35 cellular contexts compared by ENCODE assay signal in genomic region chr2:173711816-173712215, GRCh38.
DNase-seq lines count a peak whose midpoint lies in the region; ATAC-seq, FAIRE-seq and TF ChIP-seq lines count a peak whose summit lies in the region.
"Had no signal": no experiment of that assay in that cellular context is flagged by ENCODE, and none has a peak within 500 bp of the region (broad histone marks: within the 10 kb centered on the region; RNA-seq: fewer than 3 reads in every experiment).

No MANE protein-coding gene starts in this region.

- no peak overlapping the region for H3K27ac ChIP-seq in keratinocyte (ENCODE audit: control insufficient read depth, insufficient read depth, low read length)
- no peak overlapping the region for H3K27ac ChIP-seq in heart right ventricle
- H3K27ac ChIP-seq: 22Rv1; A549; BLaER1; BLaER1 treated with 17β-estradiol and CSF1 and Interleukin-3, amounts not matched to agents 10 nM and 100 nM; C4-2B had no signal

- WGBS in heart right ventricle, 2 donors: 77 to 86% methylated on average over 1 of the region's 1 CpG

- H4K20me1 ChIP-seq in keratinocyte (ENCODE audit: control insufficient read depth, extremely low read depth, insufficient read depth, low read length): no peaks in the 10 kb centered on the region
- H4K20me1 ChIP-seq: BLaER1; BLaER1 treated with 17β-estradiol and CSF1 and Interleukin-3, amounts not matched to agents 10 nM and 100 nM had no signal

- FAIRE-seq in bronchial epithelial cell (lab: Jason Lieb, UNC): no peak
- peak; percentile 29 for FAIRE-seq in keratinocyte (lab: Jason Lieb, UNC)
- FAIRE-seq: A204.1, A549, D721Med had no signal

- ATAC-seq in heart right ventricle (no peak), GM21447 (IDR thresholded peaks at IDR 0.05; ENCODE audit: unreplicated experiment) (no peak)
- ATAC-seq: A549; CD8-positive, alpha-beta T cell had no signal

- no peaks in the 10 kb centered on the region for H3K9me1 ChIP-seq in keratinocyte (ENCODE audit: control insufficient read depth, extremely low read depth, insufficient read depth, low read length)

- no peak overlapping the region for H3K4me2 ChIP-seq in keratinocyte (ENCODE audit: control insufficient read depth, extremely low read depth, insufficient read depth, low read depth, low read length)
- H3K4me2 ChIP-seq: A549; BLaER1; BLaER1 treated with 17β-estradiol and CSF1 and Interleukin-3, amounts not matched to agents 10 nM and 100 nM had no signal

- H3K4me3 ChIP-seq in bronchial epithelial cell (ENCODE audit: low read depth, low read length) (no peak overlapping the region), epithelial cell of esophagus (ENCODE audit: low read length) (no peak overlapping the region), keratinocyte (ENCODE audit: control insufficient read depth in 2 of 3, extremely low read depth in 1 of 3, insufficient read depth in 2 of 3, low read depth in 1 of 3, low read length in 3 of 3) (no peak overlapping the region), heart right ventricle (no peak overlapping the region)
- H3K4me3 ChIP-seq: A549; BLaER1; BLaER1 treated with 17β-estradiol and CSF1 and Interleukin-3, amounts not matched to agents 10 nM and 100 nM had no signal

- peaks cover 16% of the 10 kb centered on the region for H3K4me1 ChIP-seq in keratinocyte (ENCODE audit: control insufficient read depth, extremely low read depth, insufficient read depth, low read length)
- peaks cover 0 to 10% (median 0%) of the 10 kb centered on the region in 9 donors for H3K4me1 ChIP-seq in heart right ventricle
- H3K4me1 ChIP-seq: BE2C; BLaER1; BLaER1 treated with 17β-estradiol and CSF1 and Interleukin-3, amounts not matched to agents 10 nM and 100 nM; Caco-2 had no signal

- TF ChIP-seq CTCF in bronchial epithelial cell (IDR thresholded peaks at IDR 0.05; ENCODE audit: insufficient read depth, low read length, severe bottlenecking) (no peak), epithelial cell of esophagus (IDR thresholded peaks at IDR 0.05; ENCODE audit: insufficient read depth, low read depth, low read length, missing control alignments) (no peak), keratinocyte (optimal IDR thresholded peaks at IDR 0.05 in 1 of 3, IDR thresholded peaks at IDR 0.05 in 1 of 3, conservative IDR thresholded peaks at IDR 0.05 in 1 of 3; ENCODE audit: extremely low read depth in 1 of 3, insufficient read depth in 2 of 3, low read length in 3 of 3) (no peak), heart right ventricle (IDR thresholded peaks at IDR 0.05) (no peak)

- no peaks in the 10 kb centered on the region for H3K36me3 ChIP-seq in bronchial epithelial cell (ENCODE audit: control insufficient read depth, insufficient read depth, low read length)
- no peaks in the 10 kb centered on the region for H3K36me3 ChIP-seq in keratinocyte (ENCODE audit: control insufficient read depth in 2 of 2, extremely low read depth in 1 of 2, insufficient read depth in 2 of 2, low read length in 2 of 2)
- H3K36me3 ChIP-seq in heart right ventricle: no peaks in the 10 kb centered on the region
- H3K36me3 ChIP-seq: BE2C; BLaER1; BLaER1 treated with 17β-estradiol and CSF1 and Interleukin-3, amounts not matched to agents 10 nM and 100 nM had no signal

- dilution Hi-C loops in keratinocyte (cut with MboI; ENCODE audit: extremely low pct_ligation_motif_present, low sequenced_read_pairs): no loop called here

- no peaks in the 10 kb centered on the region for H3K9me3 ChIP-seq in keratinocyte (ENCODE audit: control insufficient read depth, low read depth, low read length)
- no peaks in the 10 kb centered on the region for H3K9me3 ChIP-seq in heart right ventricle
- H3K9me3 ChIP-seq: A549; BE2C; BLaER1; BLaER1 treated with 17β-estradiol and CSF1 and Interleukin-3, amounts not matched to agents 10 nM and 100 nM; Caco-2 had no signal

- DNase-seq in M059J (ENCODE audit: low read depth) (peak; percentile 2), bronchial epithelial cell (ENCODE audit: low read depth) (peak; percentile 45), epithelial cell of esophagus (ENCODE audit: low read depth) (peak; percentile 67), keratinocyte (ENCODE audit: low read depth, low spot score) (no peak), amniotic stem cell (lab: John Stamatoyannopoulos, UW) (no peak), heart right ventricle (no peak), NCI-H226 (no peak)
- DNase-seq: 8988T; ACHN; AML-193; BE2C; C1 segment of cervical spinal cord; Caco-2; Calu3; CD4-positive, alpha-beta memory T cell; CD4-positive, alpha-beta T cell; CD4-positive, CD25-positive, alpha-beta regulatory T cell; CD8-positive, alpha-beta memory T cell; CD8-positive, alpha-beta T cell; COR-L47; DMS 273 treated with DMSO at 0.1 percent for 48 hours; DMS153; DMS53; DMS79; DMS79 treated with DMSO at 0.1 percent for 48 hours; DND-41; EL had no signal

- H3K27me3 ChIP-seq in bronchial epithelial cell (ENCODE audit: control insufficient read depth, insufficient read depth, low read length): no peaks in the 10 kb centered on the region
- no peaks in the 10 kb centered on the region for H3K27me3 ChIP-seq in keratinocyte (ENCODE audit: control insufficient read depth, extremely low read depth, insufficient read depth, low read length)
- H3K27me3 ChIP-seq in heart right ventricle: peaks cover 0 to 4% (median 0%) of the 10 kb centered on the region in 7 donors
- H3K27me3 ChIP-seq: BE2C; BLaER1; BLaER1 treated with 17β-estradiol and CSF1 and Interleukin-3, amounts not matched to agents 10 nM and 100 nM had no signal

- no peaks in the 10 kb centered on the region for H3K79me2 ChIP-seq in keratinocyte (ENCODE audit: control insufficient read depth, insufficient read depth, low read length)

- H2AFZ ChIP-seq in keratinocyte (ENCODE audit: control insufficient read depth, low read length): no peak overlapping the region

- intact Hi-C loops in heart right ventricle (cut with DNase I): no loop called here

- no peak overlapping the region for H3K9ac ChIP-seq in keratinocyte (ENCODE audit: control insufficient read depth, extremely low read depth, insufficient read depth, low read length)
- H3K9ac ChIP-seq: BLaER1; BLaER1 treated with 17β-estradiol and CSF1 and Interleukin-3, amounts not matched to agents 10 nM and 100 nM had no signal

Comparison
In these comparisons a context has a peak if more than half of its experiments do, and no peak if none do; other contexts are left out.
1. DNase-seq: peak in M059J (single experiment), bronchial epithelial cell (single experiment) and epithelial cell of esophagus (single experiment); none in keratinocyte (single experiment), amniotic stem cell (single experiment), heart right ventricle (0 of 2) and NCI-H226 (single experiment).